ENCODE assay signal across 11 cellular contexts in the genomic region with DNA sequence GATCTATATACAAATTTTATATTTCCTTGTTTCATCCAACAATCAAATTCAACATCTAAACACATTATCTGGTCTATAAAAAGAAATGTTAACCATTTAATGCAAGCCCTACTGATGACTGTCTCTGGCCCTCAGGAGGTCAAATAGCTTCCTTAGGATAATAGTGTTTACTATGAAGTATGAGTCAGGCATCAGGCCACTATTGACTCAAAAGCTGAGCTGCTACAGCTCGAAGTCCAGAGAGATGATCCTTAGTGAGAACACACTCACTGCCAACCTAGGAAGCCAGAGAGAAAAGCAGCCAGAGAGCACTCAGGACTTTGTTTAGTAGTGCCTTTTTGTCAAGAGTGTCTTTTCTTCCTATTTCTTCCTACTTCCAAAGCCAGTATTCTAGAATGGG.
DNase-seq lines count a peak whose midpoint lies in the region; ATAC-seq, FAIRE-seq and TF ChIP-seq lines count a peak whose summit lies in the region.
"Had no signal": no experiment of that assay in that cellular context is flagged by ENCODE, and none has a peak within 500 bp of the region (broad histone marks: within the 10 kb centered on the region; RNA-seq: fewer than 3 reads in every experiment).

No MANE protein-coding gene starts in this region.

- no peaks in the 10 kb centered on the region for H3F3A ChIP-seq in PC-9 (ENCODE audit: insufficient read depth, low read depth)

- H3K36me3 ChIP-seq in PC-9 (ENCODE audit: low read depth) (no peaks in the 10 kb centered on the region), fibroblast of lung (ENCODE audit: control insufficient read depth, insufficient read depth, low read length) (no peaks in the 10 kb centered on the region)

- peak overlapping the region; percentile 36; the same call in 1 of the 2 replicates for H3K4me2 ChIP-seq in PC-9
- H3K4me2 ChIP-seq in fibroblast of lung (ENCODE audit: extremely low read depth, insufficient read depth, low read length): no peak overlapping the region

- BruUV-seq in PC-9 (replicated peaks; lab: Mats Ljungman, UMichigan): no TSS peak

- H3K4me1 ChIP-seq in PC-9 (replicated peaks; ENCODE audit: insufficient read depth): peaks cover 12% of the 10 kb centered on the region; the same call in 1 of the 2 replicates
- H3K4me1 ChIP-seq in fibroblast of lung (ENCODE audit: control insufficient read depth, extremely low read depth, insufficient read depth, low read length): peaks cover 9% of the 10 kb centered on the region

- CTCF ChIA-PET in PC-9 (lab: Charles Lee): no interaction called here

- no peaks in the 10 kb centered on the region for H3K79me2 ChIP-seq in PC-9 (ENCODE audit: low read depth)
- no peaks in the 10 kb centered on the region for H3K79me2 ChIP-seq in fibroblast of lung (ENCODE audit: control insufficient read depth, insufficient read depth, low read length)

- POLR2A ChIA-PET in PC-9 (lab: Charles Lee; ENCODE audit: unreplicated experiment): interaction anchor here (0.5 to 0.6 kb wide), 2 partner anchors 74 to 81 kb away, joined by 4 to 7 read pairs; no protein-coding TSS in a partner anchor

- TF ChIP-seq CTCF in PC-9 (conservative IDR thresholded peaks at IDR 0.05): no peak
- no peak for TF ChIP-seq CTCF in fibroblast of lung (conservative IDR thresholded peaks at IDR 0.05 in 1 of 2, IDR thresholded peaks at IDR 0.05 in 1 of 2; ENCODE audit: low read depth in 1 of 2, low read length in 2 of 2)
- no peak for TF ChIP-seq CTCF in retinal pigment epithelial cell (conservative IDR thresholded peaks at IDR 0.05; ENCODE audit: low read depth, low read length)

- intact Hi-C loops in PC-9 (cut with micrococcal nuclease; ENCODE audit: unreplicated experiment): no loop called here

- TF ChIP-seq POLR2A in H54 (IDR thresholded peaks at IDR 0.05; ENCODE audit: low read depth, low read length): no peak

- H3K9me3 ChIP-seq in PC-9 (ENCODE audit: insufficient read depth, low read depth): no peaks in the 10 kb centered on the region
- no peaks in the 10 kb centered on the region for H3K9me3 ChIP-seq in fibroblast of lung (ENCODE audit: control insufficient read depth, insufficient read depth, low read depth, low read length)
- H3K9me3 ChIP-seq: heart right ventricle had no signal

- ATAC-seq in GM18519 (IDR thresholded peaks at IDR 0.05; ENCODE audit: low FRiP score, unreplicated experiment): no peak
- ATAC-seq: HCT116, heart right ventricle had no signal

- no peaks in the 10 kb centered on the region for H3K9me2 ChIP-seq in PC-9 (ENCODE audit: insufficient read depth)

- no peak for FAIRE-seq in H54 (lab: Jason Lieb, UNC)

- no peak overlapping the region for H3K9ac ChIP-seq in fibroblast of lung (ENCODE audit: insufficient read depth, low read length)

- H3K27me3 ChIP-seq in PC-9 (ENCODE audit: insufficient read depth, low read depth): no peaks in the 10 kb centered on the region
- no peaks in the 10 kb centered on the region for H3K27me3 ChIP-seq in fibroblast of lung (ENCODE audit: control insufficient read depth, insufficient read depth, low read length)
- H3K27me3 ChIP-seq: heart right ventricle had no signal

- H4K20me1 ChIP-seq in PC-9 (ENCODE audit: insufficient read depth) (no peaks in the 10 kb centered on the region), fibroblast of lung (ENCODE audit: control insufficient read depth, extremely low read depth, insufficient read depth, low read length) (no peaks in the 10 kb centered on the region)

- H3K27ac ChIP-seq in PC-9 (peak overlapping the region; percentile 26; the same call in 1 of the 2 replicates), fibroblast of lung (ENCODE audit: insufficient read depth, low read length) (no peak overlapping the region)
- H3K27ac ChIP-seq: heart right ventricle had no signal

- DNase-seq in HCEC 1CT: peak; percentile 83
- peak; percentile 0 to 70 for DNase-seq in PC-9
- peak; percentile 79 to 81 for DNase-seq in fibroblast of lung (ENCODE audit: low read depth in 2 of 2)
- DNase-seq in retinal pigment epithelial cell (ENCODE audit: low read depth): peak; percentile 39
- DNase-seq in H54 (ENCODE audit: insufficient read length, low spot score): no peak
- DNase-seq in GM19240 (ENCODE audit: insufficient read length, low spot score): no peak
- no peak for DNase-seq in OCI-M1 (lab: John Stamatoyannopoulos, UW)
- DNase-seq: heart right ventricle, retina had no signal

- H2AFZ ChIP-seq in PC-9 (no peak overlapping the region), fibroblast of lung (ENCODE audit: low read length) (no peak overlapping the region)

- H3K4me3 ChIP-seq in PC-9: no peak overlapping the region
- H3K4me3 ChIP-seq in fibroblast of lung (replicated peaks in 1 of 4; ENCODE audit: control extremely low read depth in 1 of 4, insufficient read depth in 1 of 4, low read depth in 3 of 4, low read length in 4 of 4): no peak overlapping the region
- H3K4me3 ChIP-seq in retinal pigment epithelial cell (ENCODE audit: low read length): no peak overlapping the region
- H3K4me3 ChIP-seq: heart right ventricle had no signal

Comparison
In these comparisons a context has a peak if more than half of its experiments do, and no peak if none do; other contexts are left out.
1. DNase-seq: peak in HCEC 1CT (single experiment), PC-9 (2 of 2), fibroblast of lung (2 of 2) and retinal pigment epithelial cell (single experiment); none in H54 (single experiment), GM19240 (single experiment) and OCI-M1 (single experiment).